9 cellular contexts compared by ENCODE assay signal in genomic region chr11:95512682-95513081, GRCh38.
DNase-seq lines count a peak whose midpoint lies in the region; ATAC-seq and TF ChIP-seq lines count a peak whose summit lies in the region.
"Had no signal": no experiment of that assay in that cellular context is flagged by ENCODE, and none has a peak within 500 bp of the region (broad histone marks: within the 10 kb centered on the region; RNA-seq: fewer than 3 reads in every experiment).

No MANE protein-coding gene starts in this region.

- no peaks in the 10 kb centered on the region for H3K9me3 ChIP-seq in CD4-positive, alpha-beta memory T cell (ENCODE audit: control insufficient read depth in 1 of 2, low read length in 2 of 2)

- POLR2A ChIA-PET in CD4-positive, alpha-beta memory T cell (lab: Charles Lee; ENCODE audit: partially characterized antibody): no interaction called here

- intact Hi-C loops in CD4-positive, alpha-beta memory T cell (cut with micrococcal nuclease): no loop called here

- H3K4me1 Mint-ChIP-seq in osteocyte (ENCODE audit: unreplicated experiment): peaks cover 39% of the 10 kb centered on the region
- no peaks in the 10 kb centered on the region for H3K4me1 Mint-ChIP-seq in CD4-positive, alpha-beta memory T cell

- no peak overlapping the region for H3K4me3 Mint-ChIP-seq in osteocyte (ENCODE audit: unreplicated experiment)
- H3K4me3 Mint-ChIP-seq in CD4-positive, alpha-beta memory T cell: no peak overlapping the region

- no peaks in the 10 kb centered on the region for H3K27me3 ChIP-seq in CD4-positive, alpha-beta memory T cell (ENCODE audit: insufficient read depth, low read length)

- H3K9me3 Mint-ChIP-seq in osteocyte (ENCODE audit: unreplicated experiment): no peaks in the 10 kb centered on the region
- H3K9me3 Mint-ChIP-seq in CD4-positive, alpha-beta memory T cell: no peaks in the 10 kb centered on the region

- no peak overlapping the region for H3K27ac ChIP-seq in CD4-positive, alpha-beta memory T cell (ENCODE audit: low read depth, low read length)

- peaks cover 13% of the 10 kb centered on the region for H3K27me3 Mint-ChIP-seq in osteocyte (ENCODE audit: unreplicated experiment)
- H3K27me3 Mint-ChIP-seq in CD4-positive, alpha-beta memory T cell: peaks cover 3 to 5% of the 10 kb centered on the region in 2 donors

- no peaks in the 10 kb centered on the region for H3K36me3 ChIP-seq in CD4-positive, alpha-beta memory T cell (ENCODE audit: insufficient read depth, low read length)

- TF ChIP-seq CTCF in AG09319 (IDR thresholded peaks at IDR 0.05; ENCODE audit: low read depth, low read length): no peak
- no peak for TF ChIP-seq CTCF in fibroblast of the aortic adventitia (IDR thresholded peaks at IDR 0.05; ENCODE audit: insufficient read depth, low read length)
- no peak for TF ChIP-seq CTCF in osteocyte (IDR thresholded peaks at IDR 0.05)

- ATAC-seq in GM21423 (IDR thresholded peaks at IDR 0.05; ENCODE audit: unreplicated experiment): no peak
- no peak for ATAC-seq in GM21717 (IDR thresholded peaks at IDR 0.05; ENCODE audit: unreplicated experiment)

- no peaks in the 10 kb centered on the region for H3K4me1 ChIP-seq in CD4-positive, alpha-beta memory T cell (ENCODE audit: insufficient read depth, low read length)

- DNase-seq in AG09319 (ENCODE audit: extremely low read depth, low read depth) (peak; percentile 76), fibroblast of the aortic adventitia (ENCODE audit: low read depth) (peak; percentile 96), osteocyte (ENCODE audit: extremely low spot score, unreplicated experiment) (no peak), cortex of kidney (lab: John Stamatoyannopoulos, UW) (no peak)
- DNase-seq in CD4-positive, alpha-beta memory T cell: no peak
- DNase-seq: SHP77 had no signal

- CTCF ChIA-PET in CD4-positive, alpha-beta memory T cell (lab: Charles Lee; ENCODE audit: partially characterized antibody): interaction anchor here (1.1 to 1.8 kb wide), 2 partner anchors 358 to 952 kb away, joined by 3 to 4 read pairs; no protein-coding TSS in a partner anchor

- H3K36me3 Mint-ChIP-seq in osteocyte (ENCODE audit: unreplicated experiment): peaks cover 2% of the 10 kb centered on the region
- no peaks in the 10 kb centered on the region for H3K36me3 Mint-ChIP-seq in CD4-positive, alpha-beta memory T cell

- H3K4me3 ChIP-seq in fibroblast of the aortic adventitia (ENCODE audit: low read depth, low read length): no peak overlapping the region
- no peak overlapping the region for H3K4me3 ChIP-seq in CD4-positive, alpha-beta memory T cell (ENCODE audit: low read length in 2 of 2)

- peak overlapping the region; percentile 72 for H3K27ac Mint-ChIP-seq in osteocyte (ENCODE audit: unreplicated experiment)
- no peak overlapping the region for H3K27ac Mint-ChIP-seq in CD4-positive, alpha-beta memory T cell

TF ChIP-seq in PFSK-1, 5 proteins besides CTCF, POLR2A, EP300 and RAD21:
- TF ChIP-seq SIN3A (IDR thresholded peaks at IDR 0.05; ENCODE audit: borderline replicate concordance, insufficient read depth, low read length) (peak; percentile 26; the same call in 1 of the 2 replicates), FOXP2 (optimal IDR thresholded peaks at IDR 0.05; ENCODE audit: borderline replicate concordance, extremely low read depth, extremely low read length, insufficient read depth) (no peak)
TF ChIP-seq in PFSK-1: peak in this region for 1.

Comparison
In these comparisons a context has a peak if more than half of its experiments do, and no peak if none do; other contexts are left out.
1. DNase-seq: peak in AG09319 (single experiment) and fibroblast of the aortic adventitia (single experiment); none in osteocyte (single experiment), cortex of kidney (single experiment) and CD4-positive, alpha-beta memory T cell (0 of 5).